Comparison of ENCODE assay signal across 1 cellular context in genomic region chr5:72955768-72956323, GRCh38.
A peak's percentile ranks its signal among the peaks of the same experiment; 100 is the strongest.
TF ChIP-seq lines count a peak whose summit lies in the region.

TSS of gene FCHO2 (plus strand) at chr5:72956041. CDS start at chr5:72956097, 56 bp downstream.

TF ChIP-seq in K562, 482 proteins besides CTCF, POLR2A, EP300 and RAD21 (continued from another document and continues in another):
- TF ChIP-seq, protein P1, sequence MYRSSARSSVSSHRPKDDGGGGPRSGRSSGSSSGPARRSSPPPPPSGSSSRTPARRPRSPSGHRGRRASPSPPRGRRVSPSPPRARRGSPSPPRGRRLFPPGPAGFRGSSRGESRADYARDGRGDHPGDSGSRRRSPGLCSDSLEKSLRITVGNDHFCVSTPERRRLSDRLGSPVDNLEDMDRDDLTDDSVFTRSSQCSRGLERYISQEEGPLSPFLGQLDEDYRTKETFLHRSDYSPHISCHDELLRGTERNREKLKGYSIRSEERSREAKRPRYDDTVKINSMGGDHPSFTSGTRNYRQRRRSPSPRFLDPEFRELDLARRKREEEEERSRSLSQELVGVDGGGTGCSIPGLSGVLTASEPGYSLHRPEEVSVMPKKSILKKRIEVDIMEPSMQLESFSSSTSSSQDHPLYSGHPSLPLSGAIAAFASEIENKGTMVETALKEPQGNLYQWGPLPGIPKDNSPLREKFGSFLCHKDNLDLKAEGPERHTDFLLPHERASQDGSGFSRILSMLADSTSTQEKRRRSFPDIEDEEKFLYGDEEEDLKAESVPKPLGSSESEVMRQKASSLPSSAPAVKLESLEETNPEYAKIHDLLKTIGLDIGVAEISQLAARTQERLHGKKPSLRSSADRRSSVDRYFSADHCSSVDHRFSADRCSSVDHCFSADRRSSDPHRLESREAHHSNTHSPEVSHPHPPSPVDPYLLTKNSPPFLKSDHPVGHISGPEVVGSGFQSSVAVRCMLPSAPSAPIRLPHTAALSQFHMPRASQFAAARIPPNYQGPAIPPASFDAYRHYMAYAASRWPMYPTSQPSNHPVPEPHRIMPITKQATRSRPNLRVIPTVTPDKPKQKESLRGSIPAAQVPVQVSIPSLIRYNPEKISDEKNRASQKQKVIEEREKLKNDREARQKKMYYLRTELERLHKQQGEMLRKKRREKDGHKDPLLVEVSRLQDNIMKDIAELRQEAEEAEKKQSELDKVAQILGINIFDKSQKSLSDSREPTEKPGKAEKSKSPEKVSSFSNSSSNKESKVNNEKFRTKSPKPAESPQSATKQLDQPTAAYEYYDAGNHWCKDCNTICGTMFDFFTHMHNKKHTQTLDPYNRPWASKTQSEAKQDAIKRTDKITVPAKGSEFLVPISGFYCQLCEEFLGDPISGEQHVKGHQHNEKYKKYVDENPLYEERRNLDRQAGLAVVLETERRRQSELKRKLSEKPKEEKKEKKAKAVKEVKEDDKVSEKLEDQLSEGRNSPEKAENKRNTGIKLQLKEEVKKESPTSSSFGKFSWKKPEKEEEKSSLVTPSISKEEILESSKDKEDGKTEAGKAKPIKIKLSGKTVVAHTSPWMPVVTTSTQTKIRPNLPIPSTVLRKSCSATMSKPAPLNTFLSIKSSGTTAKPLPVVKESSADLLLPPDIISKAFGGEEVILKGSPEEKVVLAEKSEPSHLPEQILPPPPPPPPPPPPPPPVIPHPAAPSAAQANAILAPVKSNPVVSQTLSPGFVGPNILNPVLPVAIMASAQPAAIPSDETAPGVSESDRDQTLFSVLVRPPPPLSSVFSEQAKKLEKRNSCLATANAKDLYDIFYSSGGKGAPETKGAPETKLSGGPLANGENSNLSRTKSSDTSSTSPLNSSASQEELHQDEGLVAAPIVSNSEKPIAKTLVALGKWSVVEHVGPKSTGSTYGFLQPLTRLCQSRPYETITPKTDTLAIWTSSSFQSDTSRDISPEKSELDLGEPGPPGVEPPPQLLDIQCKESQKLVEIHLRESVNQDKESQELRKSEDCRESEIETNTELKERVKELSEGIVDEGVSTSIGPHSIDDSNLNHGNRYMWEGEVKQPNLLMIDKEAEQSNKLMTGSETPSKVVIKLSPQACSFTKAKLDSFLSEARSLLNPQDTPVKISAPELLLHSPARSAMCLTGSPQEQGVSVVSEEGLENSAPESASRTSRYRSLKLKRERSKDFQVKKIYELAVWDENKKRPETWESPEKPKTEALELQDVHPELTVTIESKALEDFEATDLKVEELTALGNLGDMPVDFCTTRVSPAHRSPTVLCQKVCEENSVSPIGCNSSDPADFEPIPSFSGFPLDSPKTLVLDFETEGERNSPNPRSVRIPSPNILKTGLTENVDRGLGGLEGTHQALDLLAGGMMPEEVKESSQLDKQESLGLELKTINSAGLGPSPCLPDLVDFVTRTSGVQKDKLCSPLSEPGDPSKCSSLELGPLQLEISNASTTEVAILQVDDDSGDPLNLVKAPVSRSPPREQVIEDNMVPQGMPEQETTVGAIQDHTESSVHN (IDR thresholded peaks at IDR 0.05; ENCODE audit: borderline replicate concordance in 1 of 2, low read depth in 1 of 2) = no peak
- TF ChIP-seq, protein P2, sequence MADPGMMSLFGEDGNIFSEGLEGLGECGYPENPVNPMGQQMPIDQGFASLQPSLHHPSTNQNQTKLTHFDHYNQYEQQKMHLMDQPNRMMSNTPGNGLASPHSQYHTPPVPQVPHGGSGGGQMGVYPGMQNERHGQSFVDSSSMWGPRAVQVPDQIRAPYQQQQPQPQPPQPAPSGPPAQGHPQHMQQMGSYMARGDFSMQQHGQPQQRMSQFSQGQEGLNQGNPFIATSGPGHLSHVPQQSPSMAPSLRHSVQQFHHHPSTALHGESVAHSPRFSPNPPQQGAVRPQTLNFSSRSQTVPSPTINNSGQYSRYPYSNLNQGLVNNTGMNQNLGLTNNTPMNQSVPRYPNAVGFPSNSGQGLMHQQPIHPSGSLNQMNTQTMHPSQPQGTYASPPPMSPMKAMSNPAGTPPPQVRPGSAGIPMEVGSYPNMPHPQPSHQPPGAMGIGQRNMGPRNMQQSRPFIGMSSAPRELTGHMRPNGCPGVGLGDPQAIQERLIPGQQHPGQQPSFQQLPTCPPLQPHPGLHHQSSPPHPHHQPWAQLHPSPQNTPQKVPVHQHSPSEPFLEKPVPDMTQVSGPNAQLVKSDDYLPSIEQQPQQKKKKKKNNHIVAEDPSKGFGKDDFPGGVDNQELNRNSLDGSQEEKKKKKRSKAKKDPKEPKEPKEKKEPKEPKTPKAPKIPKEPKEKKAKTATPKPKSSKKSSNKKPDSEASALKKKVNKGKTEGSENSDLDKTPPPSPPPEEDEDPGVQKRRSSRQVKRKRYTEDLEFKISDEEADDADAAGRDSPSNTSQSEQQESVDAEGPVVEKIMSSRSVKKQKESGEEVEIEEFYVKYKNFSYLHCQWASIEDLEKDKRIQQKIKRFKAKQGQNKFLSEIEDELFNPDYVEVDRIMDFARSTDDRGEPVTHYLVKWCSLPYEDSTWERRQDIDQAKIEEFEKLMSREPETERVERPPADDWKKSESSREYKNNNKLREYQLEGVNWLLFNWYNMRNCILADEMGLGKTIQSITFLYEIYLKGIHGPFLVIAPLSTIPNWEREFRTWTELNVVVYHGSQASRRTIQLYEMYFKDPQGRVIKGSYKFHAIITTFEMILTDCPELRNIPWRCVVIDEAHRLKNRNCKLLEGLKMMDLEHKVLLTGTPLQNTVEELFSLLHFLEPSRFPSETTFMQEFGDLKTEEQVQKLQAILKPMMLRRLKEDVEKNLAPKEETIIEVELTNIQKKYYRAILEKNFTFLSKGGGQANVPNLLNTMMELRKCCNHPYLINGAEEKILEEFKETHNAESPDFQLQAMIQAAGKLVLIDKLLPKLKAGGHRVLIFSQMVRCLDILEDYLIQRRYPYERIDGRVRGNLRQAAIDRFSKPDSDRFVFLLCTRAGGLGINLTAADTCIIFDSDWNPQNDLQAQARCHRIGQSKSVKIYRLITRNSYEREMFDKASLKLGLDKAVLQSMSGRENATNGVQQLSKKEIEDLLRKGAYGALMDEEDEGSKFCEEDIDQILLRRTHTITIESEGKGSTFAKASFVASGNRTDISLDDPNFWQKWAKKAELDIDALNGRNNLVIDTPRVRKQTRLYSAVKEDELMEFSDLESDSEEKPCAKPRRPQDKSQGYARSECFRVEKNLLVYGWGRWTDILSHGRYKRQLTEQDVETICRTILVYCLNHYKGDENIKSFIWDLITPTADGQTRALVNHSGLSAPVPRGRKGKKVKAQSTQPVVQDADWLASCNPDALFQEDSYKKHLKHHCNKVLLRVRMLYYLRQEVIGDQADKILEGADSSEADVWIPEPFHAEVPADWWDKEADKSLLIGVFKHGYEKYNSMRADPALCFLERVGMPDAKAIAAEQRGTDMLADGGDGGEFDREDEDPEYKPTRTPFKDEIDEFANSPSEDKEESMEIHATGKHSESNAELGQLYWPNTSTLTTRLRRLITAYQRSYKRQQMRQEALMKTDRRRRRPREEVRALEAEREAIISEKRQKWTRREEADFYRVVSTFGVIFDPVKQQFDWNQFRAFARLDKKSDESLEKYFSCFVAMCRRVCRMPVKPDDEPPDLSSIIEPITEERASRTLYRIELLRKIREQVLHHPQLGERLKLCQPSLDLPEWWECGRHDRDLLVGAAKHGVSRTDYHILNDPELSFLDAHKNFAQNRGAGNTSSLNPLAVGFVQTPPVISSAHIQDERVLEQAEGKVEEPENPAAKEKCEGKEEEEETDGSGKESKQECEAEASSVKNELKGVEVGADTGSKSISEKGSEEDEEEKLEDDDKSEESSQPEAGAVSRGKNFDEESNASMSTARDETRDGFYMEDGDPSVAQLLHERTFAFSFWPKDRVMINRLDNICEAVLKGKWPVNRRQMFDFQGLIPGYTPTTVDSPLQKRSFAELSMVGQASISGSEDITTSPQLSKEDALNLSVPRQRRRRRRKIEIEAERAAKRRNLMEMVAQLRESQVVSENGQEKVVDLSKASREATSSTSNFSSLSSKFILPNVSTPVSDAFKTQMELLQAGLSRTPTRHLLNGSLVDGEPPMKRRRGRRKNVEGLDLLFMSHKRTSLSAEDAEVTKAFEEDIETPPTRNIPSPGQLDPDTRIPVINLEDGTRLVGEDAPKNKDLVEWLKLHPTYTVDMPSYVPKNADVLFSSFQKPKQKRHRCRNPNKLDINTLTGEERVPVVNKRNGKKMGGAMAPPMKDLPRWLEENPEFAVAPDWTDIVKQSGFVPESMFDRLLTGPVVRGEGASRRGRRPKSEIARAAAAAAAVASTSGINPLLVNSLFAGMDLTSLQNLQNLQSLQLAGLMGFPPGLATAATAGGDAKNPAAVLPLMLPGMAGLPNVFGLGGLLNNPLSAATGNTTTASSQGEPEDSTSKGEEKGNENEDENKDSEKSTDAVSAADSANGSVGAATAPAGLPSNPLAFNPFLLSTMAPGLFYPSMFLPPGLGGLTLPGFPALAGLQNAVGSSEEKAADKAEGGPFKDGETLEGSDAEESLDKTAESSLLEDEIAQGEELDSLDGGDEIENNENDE (IDR thresholded peaks at IDR 0.05; ENCODE audit: low read depth, low read length) = no peak
- peak; percentile 4 for TF ChIP-seq SAP30 (IDR thresholded peaks at IDR 0.05; ENCODE audit: borderline replicate concordance, insufficient read depth, low read depth, low read length, poor library complexity, severe bottlenecking)
- TF ChIP-seq CAMTA2 (CRISPR knock-in tag; conservative IDR thresholded peaks at IDR 0.05) = no peak
- TF ChIP-seq E4F1 (CRISPR knock-in tag; IDR thresholded peaks at IDR 0.05; ENCODE audit: borderline replicate concordance) = no peak
- no peak for TF ChIP-seq MCM2 (IDR thresholded peaks at IDR 0.05; ENCODE audit: low read depth)
- TF ChIP-seq, protein P3, sequence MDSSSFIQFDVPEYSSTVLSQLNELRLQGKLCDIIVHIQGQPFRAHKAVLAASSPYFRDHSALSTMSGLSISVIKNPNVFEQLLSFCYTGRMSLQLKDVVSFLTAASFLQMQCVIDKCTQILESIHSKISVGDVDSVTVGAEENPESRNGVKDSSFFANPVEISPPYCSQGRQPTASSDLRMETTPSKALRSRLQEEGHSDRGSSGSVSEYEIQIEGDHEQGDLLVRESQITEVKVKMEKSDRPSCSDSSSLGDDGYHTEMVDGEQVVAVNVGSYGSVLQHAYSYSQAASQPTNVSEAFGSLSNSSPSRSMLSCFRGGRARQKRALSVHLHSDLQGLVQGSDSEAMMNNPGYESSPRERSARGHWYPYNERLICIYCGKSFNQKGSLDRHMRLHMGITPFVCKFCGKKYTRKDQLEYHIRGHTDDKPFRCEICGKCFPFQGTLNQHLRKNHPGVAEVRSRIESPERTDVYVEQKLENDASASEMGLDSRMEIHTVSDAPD (CRISPR knock-in tag; IDR thresholded peaks at IDR 0.05) = no peak
- TF ChIP-seq IRF1 (CRISPR knock-in tag; IDR thresholded peaks at IDR 0.05; ENCODE audit: borderline replicate concordance) = peak; percentile 43; the same call in 1 of the 2 replicates
- TF ChIP-seq TBL1XR1 (IDR thresholded peaks at IDR 0.05; ENCODE audit: low read length in 2 of 2) = no peak
- TF ChIP-seq NFRKB (IDR thresholded peaks at IDR 0.05; ENCODE audit: low read depth) = no peak
- no peak for TF ChIP-seq SAFB2 (IDR thresholded peaks at IDR 0.05; ENCODE audit: borderline replicate concordance, low read depth, low read length, severe bottlenecking)
- no peak for TF ChIP-seq ADNP (tag; IDR thresholded peaks at IDR 0.05)
- TF ChIP-seq TRIM24 (IDR thresholded peaks at IDR 0.05) = no peak
- peak in 1 of 2 experiments; percentile 93; a peak in 2 of 4 replicates for TF ChIP-seq ZNF639 (CRISPR knock-in tag; conservative IDR thresholded peaks at IDR 0.05 in 1 of 2, IDR thresholded peaks at IDR 0.05 in 1 of 2)
- peak; percentile 83 for TF ChIP-seq SMAD4 (CRISPR knock-in tag; conservative IDR thresholded peaks at IDR 0.05)
- TF ChIP-seq NR1H2 (CRISPR knock-in tag; IDR thresholded peaks at IDR 0.05) = no peak
- TF ChIP-seq ZFP36 (IDR thresholded peaks at IDR 0.05; ENCODE audit: low read depth, low read length, partially characterized antibody) = no peak
- TF ChIP-seq, protein P4, sequence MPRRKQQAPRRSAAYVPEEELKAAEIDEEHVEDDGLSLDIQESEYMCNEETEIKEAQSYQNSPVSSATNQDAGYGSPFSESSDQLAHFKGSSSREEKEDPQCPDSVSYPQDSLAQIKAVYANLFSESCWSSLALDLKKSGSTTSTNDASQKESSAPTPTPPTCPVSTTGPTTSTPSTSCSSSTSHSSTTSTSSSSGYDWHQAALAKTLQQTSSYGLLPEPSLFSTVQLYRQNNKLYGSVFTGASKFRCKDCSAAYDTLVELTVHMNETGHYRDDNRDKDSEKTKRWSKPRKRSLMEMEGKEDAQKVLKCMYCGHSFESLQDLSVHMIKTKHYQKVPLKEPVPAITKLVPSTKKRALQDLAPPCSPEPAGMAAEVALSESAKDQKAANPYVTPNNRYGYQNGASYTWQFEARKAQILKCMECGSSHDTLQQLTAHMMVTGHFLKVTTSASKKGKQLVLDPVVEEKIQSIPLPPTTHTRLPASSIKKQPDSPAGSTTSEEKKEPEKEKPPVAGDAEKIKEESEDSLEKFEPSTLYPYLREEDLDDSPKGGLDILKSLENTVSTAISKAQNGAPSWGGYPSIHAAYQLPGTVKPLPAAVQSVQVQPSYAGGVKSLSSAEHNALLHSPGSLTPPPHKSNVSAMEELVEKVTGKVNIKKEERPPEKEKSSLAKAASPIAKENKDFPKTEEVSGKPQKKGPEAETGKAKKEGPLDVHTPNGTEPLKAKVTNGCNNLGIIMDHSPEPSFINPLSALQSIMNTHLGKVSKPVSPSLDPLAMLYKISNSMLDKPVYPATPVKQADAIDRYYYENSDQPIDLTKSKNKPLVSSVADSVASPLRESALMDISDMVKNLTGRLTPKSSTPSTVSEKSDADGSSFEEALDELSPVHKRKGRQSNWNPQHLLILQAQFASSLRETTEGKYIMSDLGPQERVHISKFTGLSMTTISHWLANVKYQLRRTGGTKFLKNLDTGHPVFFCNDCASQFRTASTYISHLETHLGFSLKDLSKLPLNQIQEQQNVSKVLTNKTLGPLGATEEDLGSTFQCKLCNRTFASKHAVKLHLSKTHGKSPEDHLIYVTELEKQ (CRISPR knock-in tag; IDR thresholded peaks at IDR 0.05) = no peak
